In genomic region chr2:39133215-39133851, GRCh38 we compare ENCODE assay signal across 19 cellular contexts. TPM values are rescaled to one million over a fixed set of nuclear protein-coding genes. Genes with fewer than 3 reads are reported as not detected.
A peak's percentile ranks its signal among the peaks of the same experiment; 100 is the strongest.
DNase-seq lines count a peak whose midpoint lies in the region; ATAC-seq and TF ChIP-seq lines count a peak whose summit lies in the region.
"Had no signal": no experiment of that assay in that cellular context is flagged by ENCODE, and none has a peak within 500 bp of the region (broad histone marks: within the 10 kb centered on the region; RNA-seq: fewer than 3 reads in every experiment).

No MANE protein-coding gene starts in this region.

- no peaks in the 10 kb centered on the region for H3K27me3 ChIP-seq in CD4-positive, CD25-positive, alpha-beta regulatory T cell (ENCODE audit: control insufficient read depth, insufficient read depth, low read length)
- H3K27me3 ChIP-seq in Karpas-422 (ENCODE audit: low read length), result no peaks in the 10 kb centered on the region
- H3K27me3 ChIP-seq: MG63, SJCRH30 had no signal

- DNase-seq in activated CD8-positive, alpha-beta T cell treated with anti-CD3 and anti-CD28 coated beads, Interleukin-2, amount 10 ng/mL, durations not matched to agents 7 days and 5 days, result no peak
- no peak for DNase-seq in activated CD8-positive, alpha-beta T cell treated with anti-CD3 and anti-CD28 coated beads for 36 hours
- DNase-seq in CD4-positive, CD25-positive, alpha-beta regulatory T cell, result peak in 1 of 3 donors; percentile 56
- peak; percentile 68 for DNase-seq in Karpas-422
- DNase-seq in activated T-cell treated with anti-CD3 and anti-CD28 coated beads, Interleukin-2, amount 50 U/mL, for 24 hours, result no peak
- no peak for DNase-seq in NCI-H446 treated with DMSO at 0.1 percent for 48 hours (lab: John Stamatoyannopoulos, UW)
- DNase-seq: EL, GF-D8, GOT3, HCEC 1CT, MG63, NCI-H1417, NCI-H187, NCI-H446, NCI-H69, SJCRH30 had no signal

- no peaks in the 10 kb centered on the region for H3K9me2 ChIP-seq in Karpas-422 (replicated peaks; ENCODE audit: insufficient read depth, low read length)

- no peak for ATAC-seq in activated CD8-positive, alpha-beta T cell treated with anti-CD3 and anti-CD28 coated beads, Interleukin-2, amount 10 ng/mL, durations not matched to agents 7 days and 5 days
- no peak for ATAC-seq in activated CD8-positive, alpha-beta T cell treated with anti-CD3 and anti-CD28 coated beads for 36 hours
- no peak for ATAC-seq in CD4-positive, CD25-positive, alpha-beta regulatory T cell (ENCODE audit: low read depth in 2 of 2)
- no peak for ATAC-seq in activated T-helper 17 cell treated with anti-CD3 and anti-CD28 coated beads, Interleukin-2, amount 50 U/mL, for 72 hours (replicated peaks)
- ATAC-seq: Panc1 had no signal

- H3K9me3 ChIP-seq in CD4-positive, CD25-positive, alpha-beta regulatory T cell (ENCODE audit: control insufficient read depth in 2 of 2, low read length in 2 of 2), result no peaks in the 10 kb centered on the region
- H3K9me3 ChIP-seq in Karpas-422 (ENCODE audit: low read length), result no peaks in the 10 kb centered on the region
- H3K9me3 ChIP-seq: MG63, SJCRH30 had no signal

- 0 out of 2 replicates have a peak overlapping the region, but pooled peaks have one; percentile 36 for H2AFZ ChIP-seq in Karpas-422 (ENCODE audit: low read length)

- no peaks in the 10 kb centered on the region for H3K79me2 ChIP-seq in Karpas-422 (ENCODE audit: low read length)

- CTCF ChIA-PET in activated CD8-positive, alpha-beta T cell treated with anti-CD3 and anti-CD28 coated beads, Interleukin-2, amount 10 ng/mL, durations not matched to agents 7 days and 5 days (lab: Charles Lee), result interaction anchor here (1.0 to 9.2 kb wide), 6 partner anchors 9 to 95 kb away, joined by 3 to 93 read pairs (median 7); no protein-coding TSS in a partner anchor
- CTCF ChIA-PET in activated CD8-positive, alpha-beta T cell treated with anti-CD3 and anti-CD28 coated beads for 36 hours (lab: Charles Lee), result interaction anchor here (1.4 to 2.0 kb wide), 3 partner anchors 9 to 95 kb away, joined by 5 to 8 read pairs (median 7); no protein-coding TSS in a partner anchor

- no peak overlapping the region for H3K4me3 Mint-ChIP-seq in activated CD8-positive, alpha-beta T cell treated with anti-CD3 and anti-CD28 coated beads, Interleukin-2, amount 10 ng/mL, durations not matched to agents 7 days and 5 days
- no peak overlapping the region for H3K4me3 Mint-ChIP-seq in activated CD8-positive, alpha-beta T cell treated with anti-CD3 and anti-CD28 coated beads for 36 hours
- peak overlapping the region in 1 of 4 donors; percentile 65 for H3K4me3 Mint-ChIP-seq in CD4-positive, CD25-positive, alpha-beta regulatory T cell
- H3K4me3 Mint-ChIP-seq in activated T-helper 17 cell treated with anti-CD3 and anti-CD28 coated beads, Interleukin-2, amount 50 U/mL, for 72 hours, result peak overlapping the region; percentile 1
- H3K4me3 Mint-ChIP-seq in activated T-cell treated with anti-CD3 and anti-CD28 coated beads, Interleukin-2, amount 50 U/mL, for 24 hours, result no peak overlapping the region

- intact Hi-C loops in activated CD8-positive, alpha-beta T cell treated with anti-CD3 and anti-CD28 coated beads for 36 hours (cut with micrococcal nuclease), result no loop called here

- H3K4me1 ChIP-seq in CD4-positive, CD25-positive, alpha-beta regulatory T cell (ENCODE audit: control insufficient read depth, insufficient read depth, low read length, poor library complexity, severe bottlenecking), result peaks cover 48% of the 10 kb centered on the region
- H3K4me1 ChIP-seq in Karpas-422 (ENCODE audit: low read length), result peaks cover 48% of the 10 kb centered on the region
- H3K4me1 ChIP-seq: SJCRH30 had no signal

- H3K9me3 Mint-ChIP-seq in activated CD8-positive, alpha-beta T cell treated with anti-CD3 and anti-CD28 coated beads, Interleukin-2, amount 10 ng/mL, durations not matched to agents 7 days and 5 days (ENCODE audit: insufficient read depth), result no peaks in the 10 kb centered on the region
- no peaks in the 10 kb centered on the region for H3K9me3 Mint-ChIP-seq in activated CD8-positive, alpha-beta T cell treated with anti-CD3 and anti-CD28 coated beads for 36 hours
- peaks cover 0 to 2% (median 0%) of the 10 kb centered on the region in 7 donors for H3K9me3 Mint-ChIP-seq in CD4-positive, CD25-positive, alpha-beta regulatory T cell
- H3K9me3 Mint-ChIP-seq in activated T-helper 17 cell treated with anti-CD3 and anti-CD28 coated beads, Interleukin-2, amount 50 U/mL, for 72 hours, result no peaks in the 10 kb centered on the region
- no peaks in the 10 kb centered on the region for H3K9me3 Mint-ChIP-seq in activated T-cell treated with anti-CD3 and anti-CD28 coated beads, Interleukin-2, amount 50 U/mL, for 24 hours

- no peak overlapping the region for H3K27ac ChIP-seq in CD4-positive, CD25-positive, alpha-beta regulatory T cell (ENCODE audit: insufficient read depth, low read length, poor library complexity, severe bottlenecking)
- peak overlapping the region; percentile 47 for H3K27ac ChIP-seq in Karpas-422 (ENCODE audit: low read length)
- H3K27ac ChIP-seq: C4-2B, SJCRH30 had no signal

- peak overlapping the region; percentile 66 for H3K27ac Mint-ChIP-seq in activated CD8-positive, alpha-beta T cell treated with anti-CD3 and anti-CD28 coated beads, Interleukin-2, amount 10 ng/mL, durations not matched to agents 7 days and 5 days
- no peak overlapping the region for H3K27ac Mint-ChIP-seq in activated CD8-positive, alpha-beta T cell treated with anti-CD3 and anti-CD28 coated beads for 36 hours
- peak overlapping the region in 2 of 3 donors; percentile 0 to 88 for H3K27ac Mint-ChIP-seq in CD4-positive, CD25-positive, alpha-beta regulatory T cell
- H3K27ac Mint-ChIP-seq in activated T-helper 17 cell treated with anti-CD3 and anti-CD28 coated beads, Interleukin-2, amount 50 U/mL, for 72 hours, result no peak overlapping the region
- no peak overlapping the region for H3K27ac Mint-ChIP-seq in activated T-cell treated with anti-CD3 and anti-CD28 coated beads, Interleukin-2, amount 50 U/mL, for 24 hours

- POLR2A ChIA-PET in activated CD8-positive, alpha-beta T cell treated with anti-CD3 and anti-CD28 coated beads, Interleukin-2, amount 10 ng/mL, durations not matched to agents 7 days and 5 days (lab: Charles Lee), result interaction anchor here (1.0 to 1.6 kb wide), 2 partner anchors 8 to 9 kb away, joined by 4 to 5 read pairs; no protein-coding TSS in a partner anchor
- POLR2A ChIA-PET in activated CD8-positive, alpha-beta T cell treated with anti-CD3 and anti-CD28 coated beads for 36 hours (lab: Charles Lee), result interaction anchor here (1.7 to 2.0 kb wide), 2 partner anchors 8 to 84 kb away, joined by 5 to 7 read pairs; no protein-coding TSS in a partner anchor

- H3K4me1 Mint-ChIP-seq in activated CD8-positive, alpha-beta T cell treated with anti-CD3 and anti-CD28 coated beads, Interleukin-2, amount 10 ng/mL, durations not matched to agents 7 days and 5 days (ENCODE audit: low read depth), result peaks cover 81% of the 10 kb centered on the region
- H3K4me1 Mint-ChIP-seq in activated CD8-positive, alpha-beta T cell treated with anti-CD3 and anti-CD28 coated beads for 36 hours (ENCODE audit: low read depth), result peaks cover 37% of the 10 kb centered on the region
- peaks cover 21 to 65% (median 38%) of the 10 kb centered on the region in 4 donors for H3K4me1 Mint-ChIP-seq in CD4-positive, CD25-positive, alpha-beta regulatory T cell
- H3K4me1 Mint-ChIP-seq in activated T-helper 17 cell treated with anti-CD3 and anti-CD28 coated beads, Interleukin-2, amount 50 U/mL, for 72 hours, result peaks cover 45% of the 10 kb centered on the region
- peaks cover 47% of the 10 kb centered on the region for H3K4me1 Mint-ChIP-seq in activated T-cell treated with anti-CD3 and anti-CD28 coated beads, Interleukin-2, amount 50 U/mL, for 24 hours (ENCODE audit: low read depth)

- TF ChIP-seq CTCF in activated CD8-positive, alpha-beta T cell treated with anti-CD3 and anti-CD28 coated beads for 36 hours (IDR thresholded peaks at IDR 0.05), result no peak

- no peaks in the 10 kb centered on the region for H3K36me3 ChIP-seq in CD4-positive, CD25-positive, alpha-beta regulatory T cell (ENCODE audit: control insufficient read depth, insufficient read depth, low read length)
- H3K36me3 ChIP-seq in Karpas-422 (ENCODE audit: insufficient read depth, low read length), result no peaks in the 10 kb centered on the region
- H3K36me3 ChIP-seq: MG63, SJCRH30 had no signal

- no peaks in the 10 kb centered on the region for H4K20me1 ChIP-seq in Karpas-422 (ENCODE audit: insufficient read depth, low read depth, low read length)

- H3K27me3 Mint-ChIP-seq in activated CD8-positive, alpha-beta T cell treated with anti-CD3 and anti-CD28 coated beads, Interleukin-2, amount 10 ng/mL, durations not matched to agents 7 days and 5 days (ENCODE audit: low read depth), result no peaks in the 10 kb centered on the region
- no peaks in the 10 kb centered on the region for H3K27me3 Mint-ChIP-seq in activated CD8-positive, alpha-beta T cell treated with anti-CD3 and anti-CD28 coated beads for 36 hours
- peaks cover 42% of the 10 kb centered on the region for H3K27me3 Mint-ChIP-seq in CD4-positive, CD25-positive, alpha-beta regulatory T cell
- no peaks in the 10 kb centered on the region for H3K27me3 Mint-ChIP-seq in activated T-helper 17 cell treated with anti-CD3 and anti-CD28 coated beads, Interleukin-2, amount 50 U/mL, for 72 hours
- no peaks in the 10 kb centered on the region for H3K27me3 Mint-ChIP-seq in activated T-cell treated with anti-CD3 and anti-CD28 coated beads, Interleukin-2, amount 50 U/mL, for 24 hours

- no peak overlapping the region for H3K4me3 ChIP-seq in CD4-positive, CD25-positive, alpha-beta regulatory T cell (ENCODE audit: low read depth, low read length)
- H3K4me3 ChIP-seq in Karpas-422 (ENCODE audit: low read length), result no peak overlapping the region
- H3K4me3 ChIP-seq: MG63, SJCRH30 had no signal

- peaks cover 14% of the 10 kb centered on the region for H3K36me3 Mint-ChIP-seq in activated CD8-positive, alpha-beta T cell treated with anti-CD3 and anti-CD28 coated beads, Interleukin-2, amount 10 ng/mL, durations not matched to agents 7 days and 5 days (ENCODE audit: low read depth)
- no peaks in the 10 kb centered on the region for H3K36me3 Mint-ChIP-seq in activated CD8-positive, alpha-beta T cell treated with anti-CD3 and anti-CD28 coated beads for 36 hours (ENCODE audit: low read depth)
- H3K36me3 Mint-ChIP-seq in CD4-positive, CD25-positive, alpha-beta regulatory T cell, result no peaks in the 10 kb centered on the region
- peaks cover 5% of the 10 kb centered on the region for H3K36me3 Mint-ChIP-seq in activated T-helper 17 cell treated with anti-CD3 and anti-CD28 coated beads, Interleukin-2, amount 50 U/mL, for 72 hours (ENCODE audit: low read depth)
- no peaks in the 10 kb centered on the region for H3K36me3 Mint-ChIP-seq in activated T-cell treated with anti-CD3 and anti-CD28 coated beads, Interleukin-2, amount 50 U/mL, for 24 hours (ENCODE audit: low read depth)

- H3K4me2 ChIP-seq in Karpas-422 (ENCODE audit: low read depth, low read length, poor library complexity, severe bottlenecking), result peak overlapping the region; percentile 34

- H3K9ac ChIP-seq in Karpas-422 (ENCODE audit: low read length), result 0 out of 2 replicates have a peak overlapping the region, but pooled peaks have one; percentile 5

RNA-seq across cellular contexts. Expression of gene SOS1, which starts 12.5 kb away (rescaled TPM):
- total RNA-seq in activated CD8-positive, alpha-beta T cell treated with anti-CD3 and anti-CD28 coated beads, Interleukin-2, amount 10 ng/mL, durations not matched to agents 7 days and 5 days, result 100 to 1,000 TPM; 209 to 243 TPM
- 10 to 100 TPM; 43.6 to 56.8 TPM for total RNA-seq in activated CD8-positive, alpha-beta T cell treated with anti-CD3 and anti-CD28 coated beads for 36 hours
- total RNA-seq in CD4-positive, CD25-positive, alpha-beta regulatory T cell, result 50.4 TPM
- polyA plus RNA-seq in CD4-positive, CD25-positive, alpha-beta regulatory T cell, result 10 to 100 TPM in 3 of 4 donors, 1 to 10 TPM in 1; 5.5 to 15.2 (median 11.9) TPM
- 34.6 and 91.7 TPM in 2 replicates for total RNA-seq in Karpas-422 (2014; rRNA removed; shearing (Covaris generic); ENCODE audit: low replicate concordance)
- total RNA-seq in activated T-helper 17 cell treated with anti-CD3 and anti-CD28 coated beads, Interleukin-2, amount 50 U/mL, for 72 hours, result 100 to 1,000 TPM in 1 of 2 donors, 10 to 100 TPM in 1; 98.7 to 116 TPM

Comparison
In these comparisons a context has a peak if more than half of its experiments do, and no peak if none do; other contexts are left out.
1. H3K27ac Mint-ChIP-seq: peak in activated CD8-positive, alpha-beta T cell treated with anti-CD3 and anti-CD28 coated beads, Interleukin-2, amount 10 ng/mL, durations not matched to agents 7 days and 5 days (single experiment) and CD4-positive, CD25-positive, alpha-beta regulatory T cell (2 of 3); none in activated CD8-positive, alpha-beta T cell treated with anti-CD3 and anti-CD28 coated beads for 36 hours (single experiment), activated T-helper 17 cell treated with anti-CD3 and anti-CD28 coated beads, Interleukin-2, amount 50 U/mL, for 72 hours (single experiment) and activated T-cell treated with anti-CD3 and anti-CD28 coated beads, Interleukin-2, amount 50 U/mL, for 24 hours (single experiment).